ENCODE assay signal across 8 cellular contexts in genomic region chr1:66725885-66726665, GRCh38. TPM values are rescaled to one million over a fixed set of nuclear protein-coding genes. Genes with fewer than 3 reads are reported as not detected.
DNase-seq lines count a peak whose midpoint lies in the region; ATAC-seq and TF ChIP-seq lines count a peak whose summit lies in the region.

No MANE protein-coding gene starts in this region.

- no peak overlapping the region for H3K4me3 ChIP-seq in lower lobe of right lung

- intact Hi-C loops in lower lobe of right lung (cut with DNase I) = no loop called here

- H3K36me3 ChIP-seq in lower lobe of right lung = no peaks in the 10 kb centered on the region

- peak; percentile 48 for ATAC-seq in GM18520 (IDR thresholded peaks at IDR 0.05; ENCODE audit: unreplicated experiment)
- ATAC-seq in HG03060 (IDR thresholded peaks at IDR 0.05; ENCODE audit: low read depth, unreplicated experiment) = peak; percentile 71
- peak; percentile 36 to 41 for ATAC-seq in activated CD4-positive, CD25-positive, alpha-beta regulatory T cell treated with anti-CD3 and anti-CD28 coated beads, Interleukin-2, amount 50 U/mL, for 24 hours
- peak; percentile 78 to 88 for ATAC-seq in lower lobe of right lung

- no peak overlapping the region for H3K27ac ChIP-seq in lower lobe of right lung

- peak; percentile 79 for DNase-seq in Ammon's horn (ENCODE audit: low spot score)
- peak; percentile 80 for DNase-seq in NCI-H2227 (lab: John Stamatoyannopoulos, UW; ENCODE audit: unreplicated experiment)
- peak; percentile 86 for DNase-seq in dermis blood vessel endothelial cell
- DNase-seq in lower lobe of right lung = no peak
- DNase-seq in stimulated activated naive CD4-positive, alpha-beta T cell (lab: John Stamatoyannopoulos, UW) = peak in 5 of 6 experiments; percentile 24 to 78 (median 39)

- TF ChIP-seq CTCF in lower lobe of right lung (IDR thresholded peaks at IDR 0.05) = peak; percentile 94

- H3K27me3 ChIP-seq in lower lobe of right lung (ENCODE audit: low read depth) = no peaks in the 10 kb centered on the region

- no peaks in the 10 kb centered on the region for H3K9me3 ChIP-seq in lower lobe of right lung

- peaks cover 8% of the 10 kb centered on the region for H3K4me1 ChIP-seq in lower lobe of right lung

RNA-seq across cellular contexts. Expression of gene DYNLT5, which starts 26.2 kb away (rescaled TPM):
- 1.1 and 3.9 TPM in 2 replicates for total RNA-seq in dermis blood vessel endothelial cell
- total RNA-seq in lower lobe of right lung = 5.9 TPM
